In genomic region chr7:101217388-101218235, GRCh38 we compare ENCODE assay signal across 8 cellular contexts. TPM values are rescaled to one million over a fixed set of nuclear protein-coding genes. Genes with fewer than 3 reads are reported as not detected.
DNase-seq lines count a peak whose midpoint lies in the region; ATAC-seq and TF ChIP-seq lines count a peak whose summit lies in the region.

Gene PLOD3, minus strand, starts transcription at chr7:101217581. Its CDS starts 307 bp downstream, at chr7:101217274.
Gene ZNHIT1, plus strand, starts transcription at chr7:101218165. Its CDS starts 31 bp downstream, at chr7:101218196.

- H3K4me1 Mint-ChIP-seq in IgD-negative memory B cell: peaks cover 12 to 19% (median 16%) of the 10 kb centered on the region in 3 donors

- H3K36me3 Mint-ChIP-seq in IgD-negative memory B cell: peaks cover 4% of the 10 kb centered on the region

- peak; percentile 67 for ATAC-seq in GM21529 (IDR thresholded peaks at IDR 0.05; ENCODE audit: unreplicated experiment)

- H3K9me3 ChIP-seq in mononuclear cell (ENCODE audit: low read depth, low read length): no peaks in the 10 kb centered on the region

- no peaks in the 10 kb centered on the region for H3K27me3 ChIP-seq in mononuclear cell (ENCODE audit: insufficient read depth, low read length)

- no peaks in the 10 kb centered on the region for H3K9me3 Mint-ChIP-seq in IgD-negative memory B cell

- H3K4me3 ChIP-seq in epithelial cell of esophagus (ENCODE audit: low read length): peak within 1 kb of the TSS; percentile 87
- H3K4me3 ChIP-seq in mononuclear cell (ENCODE audit: low read length): peak within 1 kb of the TSS; percentile 63

- peaks cover 36% of the 10 kb centered on the region for H3K4me1 ChIP-seq in mononuclear cell (ENCODE audit: insufficient read depth, low read length)

- H3K27ac Mint-ChIP-seq in IgD-negative memory B cell: peak within 1 kb of the TSS; percentile 84 to 95 (median 95)

- peak within 1 kb of the TSS; percentile 92 to 97 (median 94) for H3K4me3 Mint-ChIP-seq in IgD-negative memory B cell

- DNase-seq in DMS 273 treated with DMSO at 0.1 percent for 48 hours (lab: John Stamatoyannopoulos, UW): peak; percentile 97
- peak; percentile 87 for DNase-seq in OCI-M2 (lab: John Stamatoyannopoulos, UW; ENCODE audit: unreplicated experiment)
- DNase-seq in activated T-cell treated with anti-CD3 and anti-CD28 coated beads for 4 hours: peak; percentile 93
- peak; percentile 97 for DNase-seq in epithelial cell of esophagus (ENCODE audit: low read depth)
- DNase-seq in stimulated activated CD8-positive, alpha-beta memory T cell treated with anti-CD3 and anti-CD28 coated beads, Interleukin-4, amount 100 ng/mL, for 1 hour (ENCODE audit: low read depth in 2 of 2, low spot score in 1 of 2): peak; percentile 92

- no peak for TF ChIP-seq CTCF in epithelial cell of esophagus (IDR thresholded peaks at IDR 0.05; ENCODE audit: insufficient read depth, low read depth, low read length, missing control alignments)

- H3K27me3 Mint-ChIP-seq in IgD-negative memory B cell: peaks cover 2% of the 10 kb centered on the region

RNA-seq across cellular contexts. Expression of gene PLOD3, which starts in this region (rescaled TPM):
- 16.8 TPM for polyA plus RNA-seq in IgD-negative memory B cell
- 8.7 TPM for total RNA-seq in mononuclear cell

RNA-seq across cellular contexts. Expression of gene ZNHIT1, which starts in this region (rescaled TPM):
- 54.4 TPM for polyA plus RNA-seq in IgD-negative memory B cell
- 28.1 TPM for total RNA-seq in mononuclear cell

Comparison
In these comparisons a context has a peak if more than half of its experiments do, and no peak if none do; other contexts are left out.
1. Peak in every context shown above with its lines: DNase-seq, ATAC-seq and H3K4me3 ChIP-seq.